In the genomic region with DNA sequence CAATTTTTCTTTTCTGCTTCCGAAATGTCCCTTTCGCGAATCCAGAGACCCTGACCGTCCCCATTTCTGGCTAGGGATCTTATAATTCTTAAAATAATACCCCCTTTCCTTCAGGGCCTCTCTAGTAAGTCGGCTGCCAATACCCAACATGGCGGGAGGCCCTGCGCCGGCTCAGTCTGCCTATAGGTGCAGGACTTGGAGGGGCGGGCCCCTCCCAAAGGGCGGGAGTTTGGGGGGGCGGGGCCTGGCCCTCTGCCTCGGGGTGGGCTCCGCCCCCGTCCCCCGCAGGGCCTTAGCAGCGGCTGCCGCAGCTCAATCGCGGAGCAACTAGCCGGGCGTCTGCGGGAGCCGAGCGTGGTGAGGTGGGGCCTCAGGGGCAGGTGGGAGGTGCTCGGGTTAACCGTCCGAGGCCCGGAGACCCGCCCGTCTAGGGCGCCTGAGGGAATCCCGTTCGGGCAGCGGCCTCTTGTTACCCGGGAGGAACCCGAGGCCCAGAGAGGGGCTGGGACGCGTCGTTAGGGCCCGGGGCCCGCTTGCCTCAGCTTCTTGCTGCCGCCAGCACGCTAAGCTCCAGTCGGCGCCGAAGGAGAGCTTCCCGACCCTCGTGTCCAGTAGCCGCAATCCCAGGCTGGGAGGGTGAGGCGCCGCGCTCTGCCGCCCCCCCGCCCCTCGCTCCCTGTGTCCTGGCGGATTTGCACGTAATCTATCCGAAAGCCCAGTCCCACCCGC, we compare ENCODE assay signal across 8 cellular contexts. TPM values are rescaled to one million over a fixed set of nuclear protein-coding genes. Genes with fewer than 3 reads are reported as not detected.
DNase-seq lines count a peak whose midpoint lies in the region; ATAC-seq and TF ChIP-seq lines count a peak whose summit lies in the region.

A gene with protein sequence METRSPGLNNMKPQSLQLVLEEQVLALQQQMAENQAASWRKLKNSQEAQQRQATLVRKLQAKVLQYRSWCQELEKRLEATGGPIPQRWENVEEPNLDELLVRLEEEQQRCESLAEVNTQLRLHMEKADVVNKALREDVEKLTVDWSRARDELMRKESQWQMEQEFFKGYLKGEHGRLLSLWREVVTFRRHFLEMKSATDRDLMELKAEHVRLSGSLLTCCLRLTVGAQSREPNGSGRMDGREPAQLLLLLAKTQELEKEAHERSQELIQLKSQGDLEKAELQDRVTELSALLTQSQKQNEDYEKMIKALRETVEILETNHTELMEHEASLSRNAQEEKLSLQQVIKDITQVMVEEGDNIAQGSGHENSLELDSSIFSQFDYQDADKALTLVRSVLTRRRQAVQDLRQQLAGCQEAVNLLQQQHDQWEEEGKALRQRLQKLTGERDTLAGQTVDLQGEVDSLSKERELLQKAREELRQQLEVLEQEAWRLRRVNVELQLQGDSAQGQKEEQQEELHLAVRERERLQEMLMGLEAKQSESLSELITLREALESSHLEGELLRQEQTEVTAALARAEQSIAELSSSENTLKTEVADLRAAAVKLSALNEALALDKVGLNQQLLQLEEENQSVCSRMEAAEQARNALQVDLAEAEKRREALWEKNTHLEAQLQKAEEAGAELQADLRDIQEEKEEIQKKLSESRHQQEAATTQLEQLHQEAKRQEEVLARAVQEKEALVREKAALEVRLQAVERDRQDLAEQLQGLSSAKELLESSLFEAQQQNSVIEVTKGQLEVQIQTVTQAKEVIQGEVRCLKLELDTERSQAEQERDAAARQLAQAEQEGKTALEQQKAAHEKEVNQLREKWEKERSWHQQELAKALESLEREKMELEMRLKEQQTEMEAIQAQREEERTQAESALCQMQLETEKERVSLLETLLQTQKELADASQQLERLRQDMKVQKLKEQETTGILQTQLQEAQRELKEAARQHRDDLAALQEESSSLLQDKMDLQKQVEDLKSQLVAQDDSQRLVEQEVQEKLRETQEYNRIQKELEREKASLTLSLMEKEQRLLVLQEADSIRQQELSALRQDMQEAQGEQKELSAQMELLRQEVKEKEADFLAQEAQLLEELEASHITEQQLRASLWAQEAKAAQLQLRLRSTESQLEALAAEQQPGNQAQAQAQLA (N-terminal part only) (plus strand): TSS at position 718 of the 729 bp plus-strand sequence. CDS start 6,770 bp downstream, outside the sequence.

- H3K4me1 Mint-ChIP-seq in H9 (peaks cover 28 to 32% of the 10 kb centered on the region in 2 experiments), natural killer cell (peaks cover 0 to 5% of the 10 kb centered on the region in 2 donors)

- peak within 1 kb of the TSS; percentile 80 for H3K56ac ChIP-seq in H9 (ENCODE audit: insufficient read length, low read depth, low read length)

- H3T11ph ChIP-seq in H9 (ENCODE audit: low read length), result peak within 1 kb of the TSS; percentile 98

- H3K23ac ChIP-seq in H9 (ENCODE audit: insufficient read length, low read depth, low read length), result no peak within 1 kb of the TSS

- H3K18ac ChIP-seq in H9 (ENCODE audit: insufficient read length, low read depth, low read length), result peak within 1 kb of the TSS; percentile 100

- H3K27me3 Mint-ChIP-seq in H9 (ENCODE audit: low read depth), result no peaks in the 10 kb centered on the region
- H3K27me3 Mint-ChIP-seq in natural killer cell (ENCODE audit: low read depth in 2 of 2), result no peaks in the 10 kb centered on the region

- peak within 1 kb of the TSS; percentile 100 for H3K14ac ChIP-seq in H9 (ENCODE audit: insufficient read depth, low read length)

- intact Hi-C loops in natural killer cell (cut with micrococcal nuclease), result loop anchor here (2.0 kb wide), 1 partner anchor 500 kb away; a partner anchor contains a TSS

- H4K8ac ChIP-seq in H9 (replicated peaks; ENCODE audit: insufficient read length, low read depth, low read length), result no peak within 1 kb of the TSS

- H3K4me3 Mint-ChIP-seq in H9, result peak within 1 kb of the TSS; percentile 89 to 93
- peak within 1 kb of the TSS; percentile 96 for H3K4me3 Mint-ChIP-seq in natural killer cell

- peak; percentile 98 to 100 (median 99) for ATAC-seq in natural killer cell

- peak within 1 kb of the TSS; percentile 59 for H4K5ac ChIP-seq in H9 (ENCODE audit: insufficient read length, low read depth, low read length)

- H2BK15ac ChIP-seq in H9 (ENCODE audit: low read depth, low read length), result no peak within 1 kb of the TSS

- peak within 1 kb of the TSS; percentile 99 for H3K9ac ChIP-seq in H9 (ENCODE audit: extremely low read depth, insufficient read length, low read length)

- H3K4me2 ChIP-seq in H9 (ENCODE audit: insufficient read depth, insufficient read length, low read length), result peak within 1 kb of the TSS; percentile 78

- H2BK12ac ChIP-seq in H9 (ENCODE audit: insufficient read length, low read depth, low read length), result peak within 1 kb of the TSS; percentile 25

- no peaks in the 10 kb centered on the region for H3K27me3 ChIP-seq in H9 (ENCODE audit: insufficient read depth, low read length)

- H3K27ac ChIP-seq in H9 (ENCODE audit: insufficient read length, low read depth, low read length), result peak within 1 kb of the TSS; percentile 91

- H2AK5ac ChIP-seq in H9 (ENCODE audit: insufficient read length, low read length), result no peak within 1 kb of the TSS

- H2BK20ac ChIP-seq in H9 (ENCODE audit: low read depth, low read length, poor library complexity, severe bottlenecking), result no peak within 1 kb of the TSS

- peaks cover 6% of the 10 kb centered on the region for H3K23me2 ChIP-seq in H9 (ENCODE audit: insufficient read length, low read depth, low read length, poor library complexity, severe bottlenecking)

- H2AFZ ChIP-seq in H9 (ENCODE audit: low read length), result peak within 1 kb of the TSS; percentile 97

- H3K9me3 Mint-ChIP-seq in H9 (peaks cover 0 to 4% of the 10 kb centered on the region in 2 experiments; a peak in 1 of 5 replicates), natural killer cell (no peaks in the 10 kb centered on the region)

- H3K4me1 ChIP-seq in H9 (ENCODE audit: insufficient read depth, low read length), result no peaks in the 10 kb centered on the region

- H3K36me3 Mint-ChIP-seq in H9 (ENCODE audit: insufficient read depth in 1 of 3, low read depth in 3 of 3) (peaks cover 0 to 16% (median under 1%) of the 10 kb centered on the region in 3 experiments; a peak in 5 of 7 replicates), natural killer cell (no peaks in the 10 kb centered on the region)

- no peak within 1 kb of the TSS; the same call in 1 of the 2 replicates for H3K4ac ChIP-seq in H9 (ENCODE audit: low read depth, low read length)

- no peaks in the 10 kb centered on the region for H3K79me1 ChIP-seq in H9 (ENCODE audit: insufficient read depth, low read depth, low read length, poor library complexity, severe bottlenecking)

- H4K20me1 ChIP-seq in H9 (ENCODE audit: control insufficient read depth, insufficient read depth, insufficient read length), result no peaks in the 10 kb centered on the region

- H4K91ac ChIP-seq in H9 (ENCODE audit: insufficient read length, low read depth, low read length), result no peak within 1 kb of the TSS

- peak within 1 kb of the TSS; percentile 80 for H2BK5ac ChIP-seq in H9 (ENCODE audit: insufficient read length, low read length)

- DNase-seq in ELR (ENCODE audit: low read depth) (peak; percentile 97), H9 (peak; percentile 98), M059J (ENCODE audit: low read depth) (peak; percentile 96), fibroblast of peridontal ligament (ENCODE audit: extremely low read depth) (peak; percentile 89), natural killer cell (peak; percentile 87)
- peak; percentile 92 for DNase-seq in activated T-helper 9 cell treated with anti-CD3 and anti-CD28 coated beads, Interleukin-2, amount 50 U/mL, for 16 hours (ENCODE audit: low read depth)
- peak; percentile 89 to 98 (median 94) for DNase-seq in stimulated activated naive CD4-positive, alpha-beta T cell (lab: John Stamatoyannopoulos, UW)

- TF ChIP-seq CTCF in H9 (conservative IDR thresholded peaks at IDR 0.05) (no peak), natural killer cell (IDR thresholded peaks at IDR 0.05) (no peak)

- peak within 1 kb of the TSS; percentile 95 for H2BK120ac ChIP-seq in H9 (ENCODE audit: low read depth, low read length, poor library complexity, severe bottlenecking)

- no peaks in the 10 kb centered on the region for H3K79me2 ChIP-seq in H9 (ENCODE audit: insufficient read depth, low read length)

- no peaks in the 10 kb centered on the region for H3K9me3 ChIP-seq in H9 (ENCODE audit: control insufficient read depth, low read depth, low read length)

- TF ChIP-seq POLR2A in Raji (IDR thresholded peaks at IDR 0.05; ENCODE audit: insufficient read depth, low read depth, low read length), result peak; percentile 59

- H3K27ac Mint-ChIP-seq in H9 (peak within 1 kb of the TSS; percentile 100), natural killer cell (peak within 1 kb of the TSS; percentile 95)

- no CpG with 5 or more reads among the region's 59 CpGs for WGBS in H9 (ENCODE audit: extremely low coverage, insufficient read length, low lambda C conversion rate)

RNA-seq across cellular contexts. Expression of the gene that starts here (rescaled TPM):
- total RNA-seq in H9 (2021) (29.8 and 33.9 TPM in 2 replicates), natural killer cell (10 to 100 TPM; 61.5 to 91.8 (median 80.8) TPM)
- 18.9 and 71.9 TPM in 2 replicates for total RNA-seq in M059J (2014; rRNA removed; shearing (Covaris generic))

Comparison
In these comparisons a context has a peak if more than half of its experiments do, and no peak if none do; other contexts are left out.
1. Peak in every context shown above with its lines: DNase-seq, ATAC-seq and H3K27ac ChIP-seq.